15 cellular contexts compared by ENCODE assay signal in the genomic region with DNA sequence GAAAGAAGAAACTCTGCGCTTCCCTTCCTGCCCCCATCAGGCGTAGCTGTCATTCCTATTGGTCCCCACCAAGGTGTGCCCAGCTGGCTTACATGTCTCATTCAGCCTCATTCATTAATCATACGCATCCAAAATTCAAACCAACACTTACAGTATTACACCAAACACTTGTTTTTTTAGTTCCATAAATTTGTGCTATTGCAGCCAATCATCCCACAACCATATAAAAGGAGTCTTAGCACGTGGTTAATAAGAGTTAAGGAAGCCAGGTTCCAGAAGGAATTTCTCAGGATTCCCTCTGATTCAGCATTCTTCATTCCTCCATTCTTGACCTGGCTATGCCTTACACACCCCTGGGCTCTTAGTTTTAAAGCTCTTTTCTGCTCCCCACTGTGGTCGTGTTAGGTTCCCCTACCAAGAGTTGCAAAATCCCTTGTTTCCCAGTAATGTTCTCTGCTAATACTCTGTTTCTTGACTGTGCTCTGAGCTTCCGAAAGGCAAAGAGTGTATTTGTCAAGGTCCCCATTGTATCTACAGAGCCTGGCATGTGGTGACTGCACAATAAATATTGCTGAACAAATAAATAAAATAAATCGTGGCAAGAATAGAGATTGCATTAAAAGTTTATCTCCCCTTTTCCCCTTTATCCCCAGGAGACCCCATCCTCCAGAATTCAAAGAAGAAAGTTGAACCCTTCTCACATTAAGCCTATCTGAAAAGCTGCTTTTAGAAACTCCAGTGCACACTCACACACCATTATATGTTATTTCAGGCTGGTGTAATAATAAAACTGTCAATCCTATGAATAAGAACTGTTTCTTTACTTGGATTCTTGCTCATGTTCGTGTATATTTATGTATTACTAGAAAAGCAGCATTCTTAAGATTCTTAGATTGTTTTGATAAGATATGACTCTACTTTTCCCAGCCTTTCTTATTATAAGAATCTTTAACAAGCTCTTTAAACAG.
A peak's percentile ranks its signal among the peaks of the same experiment; 100 is the strongest.
DNase-seq lines count a peak whose midpoint lies in the region; FAIRE-seq and TF ChIP-seq lines count a peak whose summit lies in the region.
"Had no signal": no experiment of that assay in that cellular context is flagged by ENCODE, and none has a peak within 500 bp of the region (broad histone marks: within the 10 kb centered on the region; RNA-seq: fewer than 3 reads in every experiment).

No MANE protein-coding gene starts in this region.

- no peak for TF ChIP-seq CTCF in AG09319 (IDR thresholded peaks at IDR 0.05; ENCODE audit: low read depth, low read length)
- no peak for TF ChIP-seq CTCF in cardiac fibroblast (IDR thresholded peaks at IDR 0.05; ENCODE audit: low read depth, low read length)

- no peak overlapping the region for H3K9ac ChIP-seq in mesendoderm (ENCODE audit: low read length)

- H3K79me2 ChIP-seq in mesendoderm (ENCODE audit: control insufficient read depth, insufficient read depth, low read length): no peaks in the 10 kb centered on the region

- no peaks in the 10 kb centered on the region for H3K4me1 ChIP-seq in mesendoderm (ENCODE audit: control insufficient read depth, low read depth, low read length)
- H3K4me1 ChIP-seq: prostate gland, upper lobe of right lung had no signal

- no peak overlapping the region for H3K4me2 ChIP-seq in mesendoderm (ENCODE audit: low read length)

- no peak overlapping the region for H4K8ac ChIP-seq in mesendoderm (ENCODE audit: low read depth, low read length)

- no peak for FAIRE-seq in urothelium cell line (lab: Jason Lieb, UNC)
- FAIRE-seq: HepG2 had no signal

- 100% methylated on average over 1 of the region's 8 CpGs for WGBS in mesendoderm (ENCODE audit: extremely low coverage, insufficient coverage, low lambda C conversion rate)

- no peak overlapping the region for H3K18ac ChIP-seq in mesendoderm (ENCODE audit: low read length)

- no peak overlapping the region for H3K56ac ChIP-seq in mesendoderm (ENCODE audit: low read length)

- no peak overlapping the region for H3K27ac ChIP-seq in mesendoderm (ENCODE audit: low read depth, low read length)
- H3K27ac ChIP-seq: prostate gland, upper lobe of right lung had no signal

- no peak overlapping the region for H3K4ac ChIP-seq in mesendoderm (ENCODE audit: low read depth, low read length)

- no peaks in the 10 kb centered on the region for H3K79me1 ChIP-seq in mesendoderm (ENCODE audit: low read length)

- DNase-seq in AG09319 (ENCODE audit: extremely low read depth, low read depth) (peak; percentile 16), LHCN-M2 (ENCODE audit: low read depth) (peak; percentile 91), cardiac fibroblast (ENCODE audit: low read depth in 2 of 2) (peak; percentile 22 to 79), mesendoderm (peak; percentile 56), AML-193 (lab: John Stamatoyannopoulos, UW) (no peak), NCI-H524 (lab: John Stamatoyannopoulos, UW) (no peak), urothelium cell line (ENCODE audit: low spot score) (no peak)
- DNase-seq in activated CD8-positive, alpha-beta memory T cell treated with anti-CD3 and anti-CD28 coated beads, Interleukin-2, amount 50 U/mL, for 48 hours: no peak
- DNase-seq: activated CD4-positive, alpha-beta T cell treated with anti-CD3 and anti-CD28 coated beads, Interleukin-2, amount 10 ng/mL, durations not matched to agents 7 days and 5 days; CD4-positive, CD25-positive, alpha-beta regulatory T cell; islet precursor cell; SHP77 treated with DMSO at 0.1 percent for 48 hours; upper lobe of right lung had no signal

- H4K5ac ChIP-seq in mesendoderm (ENCODE audit: low read length): no peak overlapping the region

- H3K36me3 ChIP-seq in mesendoderm (ENCODE audit: control insufficient read depth, insufficient read depth, low read length): no peaks in the 10 kb centered on the region
- H3K36me3 ChIP-seq: prostate gland, upper lobe of right lung had no signal

- no peak overlapping the region for H2BK5ac ChIP-seq in mesendoderm (ENCODE audit: low read length)

- no peak overlapping the region for H3K23ac ChIP-seq in mesendoderm (ENCODE audit: low read length)

- no peak overlapping the region for H2AK5ac ChIP-seq in mesendoderm (ENCODE audit: low read length)

- H3K4me3 ChIP-seq in cardiac fibroblast (replicated peaks in 1 of 2; ENCODE audit: low read depth in 2 of 2, low read length in 2 of 2) (no peak overlapping the region), mesendoderm (ENCODE audit: low read length) (no peak overlapping the region)
- H3K4me3 ChIP-seq: prostate gland, upper lobe of right lung had no signal

- no peaks in the 10 kb centered on the region for H3K27me3 ChIP-seq in mesendoderm (ENCODE audit: insufficient read depth, low read length, poor library complexity)
- H3K27me3 ChIP-seq: upper lobe of right lung had no signal

- no peak overlapping the region for H2BK15ac ChIP-seq in mesendoderm (replicated peaks; ENCODE audit: low read depth)

- H2BK120ac ChIP-seq in mesendoderm (ENCODE audit: low read depth, low read length): no peak overlapping the region

Comparison
In these comparisons a context has a peak if more than half of its experiments do, and no peak if none do; other contexts are left out.
1. DNase-seq: peak in AG09319 (single experiment), LHCN-M2 (single experiment), cardiac fibroblast (2 of 2) and mesendoderm (single experiment); none in AML-193 (0 of 2), activated CD8-positive, alpha-beta memory T cell treated with anti-CD3 and anti-CD28 coated beads, Interleukin-2, amount 50 U/mL, for 48 hours (single experiment), NCI-H524 (0 of 2) and urothelium cell line (single experiment).